In the genomic region with DNA sequence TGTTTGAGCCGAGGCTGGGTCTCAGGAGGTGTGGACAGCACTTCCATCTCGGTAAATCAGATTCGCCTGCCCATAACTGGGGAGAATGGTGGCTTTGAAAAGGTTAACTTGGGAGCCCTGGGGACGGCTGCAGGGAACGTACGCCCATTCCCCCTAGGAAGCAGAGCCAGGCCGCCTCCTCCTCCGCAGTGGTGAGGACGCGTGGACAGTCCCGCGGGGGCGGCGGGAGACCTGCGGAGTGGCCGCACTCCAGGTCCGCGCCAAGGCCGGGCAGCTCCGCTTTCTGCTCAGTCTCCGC, we compare ENCODE assay signal across 9 cellular contexts. TPM values are rescaled to one million over a fixed set of nuclear protein-coding genes. Genes with fewer than 3 reads are reported as not detected.
DNase-seq lines count a peak whose midpoint lies in the region; ATAC-seq and TF ChIP-seq lines count a peak whose summit lies in the region.
"Had no signal": no experiment of that assay in that cellular context is flagged by ENCODE, and none has a peak within 500 bp of the region (broad histone marks: within the 10 kb centered on the region; RNA-seq: fewer than 3 reads in every experiment).

No MANE protein-coding gene starts in this region.

- H3K4me1 ChIP-seq in mesenchymal stem cell (ENCODE audit: control insufficient read depth, insufficient read depth, low read depth, low read length) = peaks cover 34% of the 10 kb centered on the region

- H3K79me1 ChIP-seq in mesenchymal stem cell (replicated peaks; ENCODE audit: low read length, poor library complexity, severe bottlenecking) = peaks cover 3% of the 10 kb centered on the region

- H3K4me3 Mint-ChIP-seq in activated CD4-positive, alpha-beta T cell treated with anti-CD3 and anti-CD28 coated beads, Interleukin-2, amount 10 ng/mL, durations not matched to agents 24 days and 14 days = no peak overlapping the region
- peak overlapping the region; percentile 93 to 99 (median 98) for H3K4me3 Mint-ChIP-seq in brain

- H3K9me3 ChIP-seq in mesenchymal stem cell (ENCODE audit: control insufficient read depth, low read length) = no peaks in the 10 kb centered on the region

- H2BK12ac ChIP-seq in mesenchymal stem cell (ENCODE audit: low read length in 2 of 2) = no peak overlapping the region

- no peak overlapping the region for H2BK5ac ChIP-seq in mesenchymal stem cell (ENCODE audit: low read depth, low read length, poor library complexity, severe bottlenecking)

- no peak overlapping the region for H3K27ac Mint-ChIP-seq in activated CD4-positive, alpha-beta T cell treated with anti-CD3 and anti-CD28 coated beads, Interleukin-2, amount 10 ng/mL, durations not matched to agents 24 days and 14 days
- H3K27ac Mint-ChIP-seq in brain = peak overlapping the region in 4 of 5 experiments; percentile 85 to 99 (median 94)

- 3% methylated on average over 21 of the region's 21 CpGs for WGBS in mesenchymal stem cell

- no peak overlapping the region for H3K18ac ChIP-seq in mesenchymal stem cell (ENCODE audit: low read depth in 1 of 2, low read length in 2 of 2)

- H3K36me3 Mint-ChIP-seq in activated CD4-positive, alpha-beta T cell treated with anti-CD3 and anti-CD28 coated beads, Interleukin-2, amount 10 ng/mL, durations not matched to agents 24 days and 14 days (ENCODE audit: low read depth) = no peaks in the 10 kb centered on the region
- H3K36me3 Mint-ChIP-seq in brain = peaks cover 11% of the 10 kb centered on the region

- peaks cover 62% of the 10 kb centered on the region for H3K27me3 Mint-ChIP-seq in activated CD4-positive, alpha-beta T cell treated with anti-CD3 and anti-CD28 coated beads, Interleukin-2, amount 10 ng/mL, durations not matched to agents 24 days and 14 days
- H3K27me3 Mint-ChIP-seq in brain = peaks cover 19% of the 10 kb centered on the region

- H3K4me3 ChIP-seq in mesenchymal stem cell (ENCODE audit: insufficient read depth in 1 of 2, low read depth in 1 of 2, low read length in 2 of 2) = peak overlapping the region; percentile 35 to 65

- no peak overlapping the region for H3K23ac ChIP-seq in mesenchymal stem cell (ENCODE audit: low read length in 2 of 2)

- H3K4me2 ChIP-seq in mesenchymal stem cell (ENCODE audit: low read length, poor library complexity, severe bottlenecking) = peak overlapping the region; percentile 95

- ATAC-seq in HG03175 (IDR thresholded peaks at IDR 0.05; ENCODE audit: unreplicated experiment) (peak; percentile 81), GM21737 (IDR thresholded peaks at IDR 0.05; ENCODE audit: unreplicated experiment) (no peak)

- H3K4ac ChIP-seq in mesenchymal stem cell (ENCODE audit: low read depth in 1 of 2, low read length in 2 of 2) = no peak overlapping the region

- H4K91ac ChIP-seq in mesenchymal stem cell (ENCODE audit: low read length) = no peak overlapping the region

- H4K8ac ChIP-seq in mesenchymal stem cell (ENCODE audit: low read length) = no peak overlapping the region

- H2AFZ ChIP-seq in mesenchymal stem cell (ENCODE audit: low read depth, low read length) = no peak overlapping the region

- peaks cover 2% of the 10 kb centered on the region for H3K4me1 Mint-ChIP-seq in activated CD4-positive, alpha-beta T cell treated with anti-CD3 and anti-CD28 coated beads, Interleukin-2, amount 10 ng/mL, durations not matched to agents 24 days and 14 days
- peaks cover 19% of the 10 kb centered on the region for H3K4me1 Mint-ChIP-seq in brain

- no peak overlapping the region for H2AK5ac ChIP-seq in mesenchymal stem cell (ENCODE audit: low read length, severe bottlenecking)

- no peak for TF ChIP-seq CTCF in brain (conservative IDR thresholded peaks at IDR 0.05)

- no peaks in the 10 kb centered on the region for H3K9me3 Mint-ChIP-seq in activated CD4-positive, alpha-beta T cell treated with anti-CD3 and anti-CD28 coated beads, Interleukin-2, amount 10 ng/mL, durations not matched to agents 24 days and 14 days
- H3K9me3 Mint-ChIP-seq in brain = peaks cover 0 to 4% (median 0%) of the 10 kb centered on the region in 5 experiments

- H3K36me3 ChIP-seq in mesenchymal stem cell (ENCODE audit: control insufficient read depth in 1 of 2, insufficient read depth in 2 of 2, low read depth in 1 of 2, low read length in 2 of 2) = peaks cover 0 to 3% of the 10 kb centered on the region in 2 experiments

- no peak overlapping the region for H3K27ac ChIP-seq in mesenchymal stem cell (ENCODE audit: low read length, poor library complexity, severe bottlenecking)

- H2BK120ac ChIP-seq in mesenchymal stem cell (ENCODE audit: low read depth, low read length) = no peak overlapping the region

- peak; percentile 80 for DNase-seq in activated CD4-positive, alpha-beta T cell treated with anti-CD3 and anti-CD28 coated beads, Interleukin-2, amount 10 ng/mL, durations not matched to agents 24 days and 14 days
- DNase-seq in activated CD4-positive, alpha-beta T cell treated with anti-CD3 and anti-CD28 coated beads, Interleukin-2, amount 50 U/mL, for 48 hours = no peak
- DNase-seq in mesenchymal stem cell (no peak), NCI-H146 treated with DMSO at 0.1 percent for 48 hours (lab: John Stamatoyannopoulos, UW; ENCODE audit: unreplicated experiment) (no peak), DMS153 treated with DMSO at 0.1 percent for 48 hours (lab: John Stamatoyannopoulos, UW; ENCODE audit: unreplicated experiment) (no peak)

- no peak overlapping the region for H2BK15ac ChIP-seq in mesenchymal stem cell (ENCODE audit: low read depth, poor library complexity, severe bottlenecking)

- peaks cover 69 to 75% of the 10 kb centered on the region in 2 experiments for H3K27me3 ChIP-seq in mesenchymal stem cell (ENCODE audit: control insufficient read depth in 1 of 2, insufficient read depth in 1 of 2, low read length in 2 of 2)

- intact Hi-C loops in activated CD4-positive, alpha-beta T cell treated with anti-CD3 and anti-CD28 coated beads, Interleukin-2, amount 10 ng/mL, durations not matched to agents 24 days and 14 days (cut with micrococcal nuclease) = loop anchor here (1.0 to 10.0 kb wide), 3 partner anchors 343 to 815 kb away; no protein-coding TSS in a partner anchor

- no peak overlapping the region for H3K9ac ChIP-seq in mesenchymal stem cell (ENCODE audit: low read length)

- no peak overlapping the region for H3K14ac ChIP-seq in mesenchymal stem cell (ENCODE audit: low read length in 2 of 2)

RNA-seq across cellular contexts. Expression of gene MYCN, which starts 0.8 kb away (rescaled TPM):
- 0.12 TPM in 1 of 2 replicates, not detected in the other for total RNA-seq in activated CD4-positive, alpha-beta T cell treated with anti-CD3 and anti-CD28 coated beads, Interleukin-2, amount 10 ng/mL, durations not matched to agents 24 days and 14 days
- polyA plus RNA-seq in brain (ENCODE audit: insufficient read depth, low read depth, low replicate concordance) = 12.0 TPM
- polyA plus RNA-seq in mesenchymal stem cell (2013, experiment 1 of 2) = 0.36 TPM
- 0.36 TPM for polyA plus RNA-seq in mesenchymal stem cell (2013, experiment 2 of 2)
- total RNA-seq: renal cortical epithelial cell had no signal
